22 cellular contexts compared by ENCODE assay signal in the genomic region with DNA sequence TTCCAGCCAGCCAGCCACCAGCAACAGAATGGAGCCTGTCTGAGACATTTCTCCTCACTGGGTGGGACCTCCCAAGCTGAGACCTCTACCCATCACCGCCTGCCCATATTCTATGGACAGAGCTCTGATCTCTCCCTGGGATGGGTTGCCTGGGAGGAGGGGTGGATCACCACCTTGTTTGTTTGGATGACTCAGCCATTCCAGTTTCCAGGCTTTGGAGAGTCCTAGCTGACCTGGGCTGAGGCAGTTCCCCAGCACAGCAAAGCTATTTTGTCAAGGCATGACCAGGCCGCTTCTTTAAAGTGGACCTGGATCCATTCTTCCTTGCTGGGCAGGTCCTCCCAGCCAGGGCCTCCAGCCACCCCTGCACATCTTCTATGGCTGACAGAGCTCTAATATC.
"Had no signal": no experiment of that assay in that cellular context is flagged by ENCODE, and none has a peak within 500 bp of the region (broad histone marks: within the 10 kb centered on the region; RNA-seq: fewer than 3 reads in every experiment).

No MANE protein-coding gene starts in this region.

- H3K9me3 ChIP-seq: esophagus squamous epithelium, gastrocnemius medialis, neutrophil, ovary, prostate gland, thyroid gland had no signal

- H3K4me1 ChIP-seq: esophagus squamous epithelium, gastrocnemius medialis, prostate gland, thyroid gland had no signal

- H3K27ac ChIP-seq: esophagus squamous epithelium, gastrocnemius medialis, neutrophil, ovary, prostate gland, thyroid gland, VCaP had no signal

- H3K4me3 ChIP-seq: esophagus squamous epithelium, gastrocnemius medialis, ovary, prostate gland, thyroid gland had no signal

- H3K27me3 ChIP-seq: esophagus squamous epithelium, gastrocnemius medialis, neutrophil, ovary, thyroid gland had no signal

- FAIRE-seq: endothelial cell of umbilical vein had no signal

- H3K36me3 ChIP-seq: esophagus squamous epithelium, gastrocnemius medialis, neutrophil, ovary, prostate gland, thyroid gland had no signal

- DNase-seq: activated CD4-positive, alpha-beta T cell treated with anti-CD3 and anti-CD28 coated beads, Interleukin-2, amount 10 ng/mL, durations not matched to agents 24 days and 14 days; activated CD8-positive, alpha-beta T cell treated with anti-CD3 and anti-CD28 coated beads, Interleukin-2, amount 10 ng/mL, durations not matched to agents 7 days and 5 days; activated gamma-delta T cell treated with Interleukin-2 at 50 U/mL for 16 hours; anterior cingulate cortex; caudate nucleus; dermis blood vessel endothelial cell; effector memory CD4-positive, alpha-beta T cell; esophagus squamous epithelium; gastrocnemius medialis; hippocampal formation; left ventricle myocardium superior; mammary epithelial cell; ovary; stimulated activated CD4-positive, alpha-beta T cell treated with anti-CD3 and anti-CD28 coated beads, Interleukin-1b, Interleukin-23, amount 100 ng/mL, for 48 hours; substantia nigra; thyroid gland had no signal

- ATAC-seq: activated CD4-positive, CD25-positive, alpha-beta regulatory T cell treated with anti-CD3 and anti-CD28 coated beads, Interleukin-2, amount 50 U/mL, for 24 hours; activated CD8-positive, alpha-beta T cell treated with anti-CD3 and anti-CD28 coated beads, Interleukin-2, amount 10 ng/mL, durations not matched to agents 7 days and 5 days; gastrocnemius medialis; left ventricle myocardium superior; natural killer cell treated with Interleukin-12 subunit alpha and Interleukin-12 subunit beta and Interleukin-15 and Interleukin-18, amount 100 ng/mL, for 72 hours had no signal
